In genomic region chr10:124708922-124709520, GRCh38 we compare ENCODE assay signal across 9 cellular contexts. TPM values are rescaled to one million over a fixed set of nuclear protein-coding genes. Genes with fewer than 3 reads are reported as not detected.
DNase-seq lines count a peak whose midpoint lies in the region; ATAC-seq and TF ChIP-seq lines count a peak whose summit lies in the region.
"Had no signal": no experiment of that assay in that cellular context is flagged by ENCODE, and none has a peak within 500 bp of the region (broad histone marks: within the 10 kb centered on the region; RNA-seq: fewer than 3 reads in every experiment).

No MANE protein-coding gene starts in this region.

- H3K36me3 Mint-ChIP-seq in natural killer cell treated with Interleukin-12 subunit alpha and Interleukin-12 subunit beta and Interleukin-15 and Interleukin-18, amount 100 ng/mL, for 72 hours, result no peaks in the 10 kb centered on the region

- H3K4me3 ChIP-seq in A673 (ENCODE audit: low read depth, low read length, poor library complexity, severe bottlenecking), result no peak overlapping the region
- H3K4me3 ChIP-seq: SK-N-MC had no signal

- no peak for ATAC-seq in natural killer cell treated with Interleukin-12 subunit alpha and Interleukin-12 subunit beta and Interleukin-15 and Interleukin-18, amount 100 ng/mL, for 72 hours
- ATAC-seq in GM18873 (IDR thresholded peaks at IDR 0.05; ENCODE audit: low FRiP score, unreplicated experiment), result no peak
- no peak for ATAC-seq in GM18907 (IDR thresholded peaks at IDR 0.05; ENCODE audit: unreplicated experiment)

- intact Hi-C loops in A673 (cut with micrococcal nuclease; ENCODE audit: unreplicated experiment), result no loop called here

- peaks cover 65 to 79% of the 10 kb centered on the region in 2 donors for H3K4me1 Mint-ChIP-seq in natural killer cell treated with Interleukin-12 subunit alpha and Interleukin-12 subunit beta and Interleukin-15 and Interleukin-18, amount 100 ng/mL, for 72 hours (ENCODE audit: low read depth in 2 of 2)

- H3K9me3 ChIP-seq in A673 (ENCODE audit: low read depth, low read length, poor library complexity, severe bottlenecking), result no peaks in the 10 kb centered on the region

- CTCF ChIA-PET in A673 (lab: Charles Lee), result no interaction called here

- no peaks in the 10 kb centered on the region for H3K27me3 Mint-ChIP-seq in natural killer cell treated with Interleukin-12 subunit alpha and Interleukin-12 subunit beta and Interleukin-15 and Interleukin-18, amount 100 ng/mL, for 72 hours

- H3K36me3 ChIP-seq in A673 (ENCODE audit: insufficient read depth, low read length, poor library complexity, severe bottlenecking), result no peaks in the 10 kb centered on the region

- no peak overlapping the region for H3K27ac ChIP-seq in A673 (ENCODE audit: low read depth, low read length, poor library complexity, severe bottlenecking)
- H3K27ac ChIP-seq: SK-N-MC had no signal

- H3K27ac Mint-ChIP-seq in natural killer cell treated with Interleukin-12 subunit alpha and Interleukin-12 subunit beta and Interleukin-15 and Interleukin-18, amount 100 ng/mL, for 72 hours, result peak overlapping the region; percentile 83 to 84

- peaks cover 51% of the 10 kb centered on the region for H3K4me1 ChIP-seq in A673 (ENCODE audit: insufficient read depth, low read length, poor library complexity, severe bottlenecking)

- H3K9me3 Mint-ChIP-seq in natural killer cell treated with Interleukin-12 subunit alpha and Interleukin-12 subunit beta and Interleukin-15 and Interleukin-18, amount 100 ng/mL, for 72 hours, result no peaks in the 10 kb centered on the region

- POLR2A ChIA-PET in A673 (lab: Charles Lee; ENCODE audit: low non-redundant PET), result no interaction called here

- H3K4me3 Mint-ChIP-seq in natural killer cell treated with Interleukin-12 subunit alpha and Interleukin-12 subunit beta and Interleukin-15 and Interleukin-18, amount 100 ng/mL, for 72 hours, result peak overlapping the region; percentile 39

- no peaks in the 10 kb centered on the region for H3K27me3 ChIP-seq in A673 (replicated peaks; ENCODE audit: insufficient read depth, low read depth, low read length, poor library complexity)

- DNase-seq in A673 (ENCODE audit: low spot score), result peak; percentile 44
- DNase-seq in NCI-H2081 treated with DMSO at 0.1 percent for 48 hours (lab: John Stamatoyannopoulos, UW), result peak; percentile 5
- DNase-seq in dermis blood vessel endothelial cell, result peak; percentile 24
- DNase-seq in natural killer cell treated with Interleukin-12 subunit alpha and Interleukin-12 subunit beta and Interleukin-15 and Interleukin-18, amount 100 ng/mL, for 72 hours (ENCODE audit: low spot score), result no peak
- DNase-seq in UCSD-AML1 (lab: John Stamatoyannopoulos, UW; ENCODE audit: unreplicated experiment), result no peak
- DNase-seq in COLO668 (lab: John Stamatoyannopoulos, UW; ENCODE audit: unreplicated experiment), result no peak

- BruUV-seq in A673 (replicated peaks; lab: Mats Ljungman, UMichigan), result no TSS peak

- no peak for TF ChIP-seq CTCF in A673 (conservative IDR thresholded peaks at IDR 0.05; ENCODE audit: low read depth, low read length)

RNA-seq across cellular contexts. Expression of gene FAM53B, which starts 35.2 kb away (rescaled TPM):
- total RNA-seq in A673 (2021) (18.3 and 19.8 TPM in 2 replicates), dermis blood vessel endothelial cell (30.5 and 36.5 TPM in 2 replicates)
- 10 to 100 TPM; 16.6 to 21.8 TPM for total RNA-seq in natural killer cell treated with Interleukin-12 subunit alpha and Interleukin-12 subunit beta and Interleukin-15 and Interleukin-18, amount 100 ng/mL, for 72 hours

Comparison
In these comparisons a context has a peak if more than half of its experiments do, and no peak if none do; other contexts are left out.
1. DNase-seq: peak in A673 (single experiment), NCI-H2081 treated with DMSO at 0.1 percent for 48 hours (single experiment) and dermis blood vessel endothelial cell (single experiment); none in natural killer cell treated with Interleukin-12 subunit alpha and Interleukin-12 subunit beta and Interleukin-15 and Interleukin-18, amount 100 ng/mL, for 72 hours (single experiment), UCSD-AML1 (single experiment) and COLO668 (single experiment).